In genomic region chr1:120175688-120176087, GRCh38 we compare ENCODE assay signal across 7 cellular contexts. TPM values are rescaled to one million over a fixed set of nuclear protein-coding genes. Genes with fewer than 3 reads are reported as not detected.
DNase-seq lines count a peak whose midpoint lies in the region; ATAC-seq and TF ChIP-seq lines count a peak whose summit lies in the region.
"Not testable (repeated sequence)": the region's sequence is repeated elsewhere in the genome, so short reads cannot be mapped to it uniquely, and the experiment has no call there.

No MANE protein-coding gene starts in this region.

- DNase-seq in GM06990 (ENCODE audit: extremely low read depth, insufficient read length) (peak; percentile 8), fibroblast of mammary gland (ENCODE audit: low read depth) (peak; percentile 31)
- DNase-seq in Jurkat, Clone E6-1 (ENCODE audit: low read depth, low spot score); T-helper 17 cell; astrocyte of the spinal cord (ENCODE audit: low read depth, low spot score); right lobe of liver: not testable (repeated sequence)

- not testable (repeated sequence) for H3K27me3 Mint-ChIP-seq in T-helper 17 cell

- TF ChIP-seq CTCF in GM06990 (IDR thresholded peaks at IDR 0.05; ENCODE audit: insufficient read depth, low read length, poor library complexity, severe bottlenecking); astrocyte of the spinal cord (IDR thresholded peaks at IDR 0.05; ENCODE audit: low read depth, low read length); fibroblast of mammary gland (conservative IDR thresholded peaks at IDR 0.05; ENCODE audit: control insufficient read depth, insufficient read depth, low read depth, low read length); right lobe of liver (IDR thresholded peaks at IDR 0.05): not testable (repeated sequence)

- ATAC-seq in T-helper 17 cell: not testable (repeated sequence)
- peak in 3 of 4 donors; percentile 6 to 23 (median 9) for ATAC-seq in right lobe of liver

- H3K4me1 ChIP-seq in right lobe of liver; rectal smooth muscle tissue (ENCODE audit: control insufficient read depth, insufficient read depth, low read length): not testable (repeated sequence)

- H3K27ac Mint-ChIP-seq in T-helper 17 cell: peak overlapping the region; percentile 99

- TF ChIP-seq POLR2A in right lobe of liver (IDR thresholded peaks at IDR 0.05): not testable (repeated sequence)

- H3K36me3 Mint-ChIP-seq in T-helper 17 cell (ENCODE audit: low read depth): not testable (repeated sequence)

- in situ Hi-C loops in astrocyte of the spinal cord (cut with HindIII; ENCODE audit: low sequenced_read_pairs): not testable (repeated sequence)

- peaks cover 11% of the 10 kb centered on the region for H3K4me1 Mint-ChIP-seq in T-helper 17 cell

- not testable (repeated sequence) for H3K9me3 ChIP-seq in T-helper 17 cell (ENCODE audit: control insufficient read depth, low read length, poor library complexity, severe bottlenecking); right lobe of liver

- peak overlapping the region; percentile 98 for H3K9ac ChIP-seq in rectal smooth muscle tissue (ENCODE audit: low read length)

- H3K27me3 ChIP-seq in GM06990 (replicated peaks; ENCODE audit: control insufficient read depth, insufficient read depth, low read length); right lobe of liver; rectal smooth muscle tissue (ENCODE audit: control insufficient read depth, insufficient read depth, low read length): not testable (repeated sequence)

- WGBS in right lobe of liver (ENCODE audit: insufficient coverage, low coverage, low lambda C conversion rate, missing lambda C conversion rate): 2% methylated on average over 7 of the region's 7 CpGs

- not testable (repeated sequence) for H3K36me3 ChIP-seq in GM06990 (ENCODE audit: control insufficient read depth, insufficient read depth, low read length); right lobe of liver; rectal smooth muscle tissue (ENCODE audit: control insufficient read depth, insufficient read depth, low read length)

- peak overlapping the region; percentile 87 to 96 (median 90) for H3K27ac ChIP-seq in right lobe of liver
- peak overlapping the region; percentile 80 for H3K27ac ChIP-seq in rectal smooth muscle tissue (ENCODE audit: low read depth, low read length)

- intact Hi-C loops in right lobe of liver (cut with DNase I): not testable (repeated sequence)

- H3K4me3 ChIP-seq in GM06990 (replicated peaks; ENCODE audit: low read depth, low read length) (peak overlapping the region; percentile 95), astrocyte of the spinal cord (ENCODE audit: low read depth, low read length) (peak overlapping the region; percentile 99), fibroblast of mammary gland (ENCODE audit: control insufficient read depth, low read depth, low read length) (peak overlapping the region; percentile 83), right lobe of liver (peak overlapping the region; percentile 70 to 90 (median 83)), rectal smooth muscle tissue (ENCODE audit: low read length) (peak overlapping the region; percentile 99)
- H3K4me3 ChIP-seq in Jurkat, Clone E6-1 (ENCODE audit: low read length): peak overlapping the region; percentile 97

- H3K4me3 Mint-ChIP-seq in T-helper 17 cell: peak overlapping the region; percentile 99

RNA-seq across cellular contexts. Expression of gene SEC22B, which starts 0.6 kb away (rescaled TPM):
- polyA plus RNA-seq in Jurkat, Clone E6-1 (2012; ENCODE audit: insufficient read depth, insufficient read length): 12.4 TPM
- total RNA-seq in T-helper 17 cell (10 to 100 TPM; 24.2 to 28.4 TPM), right lobe of liver (10 to 100 TPM; 17.3 to 26.8 (median 20.8) TPM)
